15 cellular contexts compared by ENCODE assay signal in genomic region chr19:56301152-56301551, GRCh38. TPM values are rescaled to one million over a fixed set of nuclear protein-coding genes. Genes with fewer than 3 reads are reported as not detected.
DNase-seq lines count a peak whose midpoint lies in the region; ATAC-seq and TF ChIP-seq lines count a peak whose summit lies in the region.
"Had no signal": no experiment of that assay in that cellular context is flagged by ENCODE, and none has a peak within 500 bp of the region (broad histone marks: within the 10 kb centered on the region; RNA-seq: fewer than 3 reads in every experiment).

No MANE protein-coding gene starts in this region.

- H4K20me1 ChIP-seq in SK-N-SH (ENCODE audit: insufficient read depth), result no peaks in the 10 kb centered on the region

- no peak for DNase-seq in SK-N-SH
- peak; percentile 20 for DNase-seq in NCI-H69 (lab: John Stamatoyannopoulos, UW)
- DNase-seq in endothelial cell (ENCODE audit: low spot score), result no peak
- DNase-seq in natural killer cell treated with Interleukin-12 subunit alpha and Interleukin-12 subunit beta and Interleukin-15 and Interleukin-18, amount 100 ng/mL, for 72 hours (ENCODE audit: low spot score), result no peak
- DNase-seq in germinal center (ENCODE audit: low spot score), result no peak
- DNase-seq in NCI-H226, result no peak
- DNase-seq: body of pancreas, DMS153, NCI-H2171, tibial artery had no signal

- H3K4me2 ChIP-seq in SK-N-SH, result no peak overlapping the region
- H3K4me2 ChIP-seq: hepatocyte had no signal

- no peak overlapping the region for H3K27ac ChIP-seq in SK-N-SH (ENCODE audit: low read depth in 2 of 2, low read length in 1 of 2)
- H3K27ac ChIP-seq: body of pancreas, hepatocyte, HL-60, tibial artery had no signal

- peak; percentile 16; the same call in 1 of the 2 replicates for TF ChIP-seq CTCF in SK-N-SH (IDR thresholded peaks at IDR 0.05)
- peak; percentile 19 for TF ChIP-seq CTCF in endothelial cell (IDR thresholded peaks at IDR 0.05; ENCODE audit: unreplicated experiment)

- H3K9me2 ChIP-seq in SK-N-SH, result no peaks in the 10 kb centered on the region

- peaks cover 6 to 16% of the 10 kb centered on the region in 2 experiments for H3K36me3 ChIP-seq in SK-N-SH (replicated peaks in 1 of 2; ENCODE audit: control insufficient read depth in 1 of 2, insufficient read depth in 2 of 2, low read length in 1 of 2)

- no peaks in the 10 kb centered on the region for H3K9me3 Mint-ChIP-seq in endothelial cell (ENCODE audit: unreplicated experiment)
- H3K9me3 Mint-ChIP-seq in natural killer cell treated with Interleukin-12 subunit alpha and Interleukin-12 subunit beta and Interleukin-15 and Interleukin-18, amount 100 ng/mL, for 72 hours, result peaks cover 5% of the 10 kb centered on the region

- H3K4me3 ChIP-seq in SK-N-SH (ENCODE audit: low read depth in 2 of 2, low read length in 1 of 2), result no peak overlapping the region
- H3K4me3 ChIP-seq: body of pancreas, hepatocyte, tibial artery had no signal

- POLR2A ChIA-PET in SK-N-SH (lab: Yijun Ruan, JAX), result interaction anchor here (1.0 kb wide), 1 partner anchor 13 kb away, joined by 3 read pairs; the partner anchor contains the start of gene ZSCAN5A

- no peak for TF ChIP-seq RAD21 in SK-N-SH (IDR thresholded peaks at IDR 0.05; ENCODE audit: low read length)

- H3K4me3 Mint-ChIP-seq in endothelial cell (ENCODE audit: unreplicated experiment), result no peak overlapping the region
- H3K4me3 Mint-ChIP-seq in natural killer cell treated with Interleukin-12 subunit alpha and Interleukin-12 subunit beta and Interleukin-15 and Interleukin-18, amount 100 ng/mL, for 72 hours, result peak overlapping the region; percentile 64

- H3K9ac ChIP-seq in SK-N-SH, result no peak overlapping the region

- 82% methylated on average over 5 of the region's 5 CpGs for WGBS in SK-N-SH (ENCODE audit: low lambda C conversion rate)

- no peaks in the 10 kb centered on the region for H3K27me3 ChIP-seq in SK-N-SH (ENCODE audit: insufficient read depth)
- H3K27me3 ChIP-seq: body of pancreas, hepatocyte, tibial artery had no signal

- no peaks in the 10 kb centered on the region for H3K79me2 ChIP-seq in SK-N-SH (ENCODE audit: insufficient read depth)
- H3K79me2 ChIP-seq: hepatocyte had no signal

- peaks cover 45% of the 10 kb centered on the region for H3K36me3 Mint-ChIP-seq in endothelial cell (ENCODE audit: low read depth, unreplicated experiment)
- peaks cover 6% of the 10 kb centered on the region for H3K36me3 Mint-ChIP-seq in natural killer cell treated with Interleukin-12 subunit alpha and Interleukin-12 subunit beta and Interleukin-15 and Interleukin-18, amount 100 ng/mL, for 72 hours

- H3F3A ChIP-seq in SK-N-SH (replicated peaks; ENCODE audit: insufficient read depth), result no peaks in the 10 kb centered on the region

- H2AFZ ChIP-seq in SK-N-SH (ENCODE audit: low read depth), result no peak overlapping the region
- H2AFZ ChIP-seq: hepatocyte had no signal

- H3K27ac Mint-ChIP-seq in endothelial cell (ENCODE audit: unreplicated experiment), result no peak overlapping the region
- H3K27ac Mint-ChIP-seq in natural killer cell treated with Interleukin-12 subunit alpha and Interleukin-12 subunit beta and Interleukin-15 and Interleukin-18, amount 100 ng/mL, for 72 hours, result peak overlapping the region; percentile 78 to 93

- TF ChIP-seq EP300 in SK-N-SH (IDR thresholded peaks at IDR 0.05; ENCODE audit: borderline replicate concordance in 1 of 2, low read depth in 1 of 2, low read length in 1 of 2), result no peak

- H3K4me1 Mint-ChIP-seq in endothelial cell (ENCODE audit: unreplicated experiment), result peaks cover 2% of the 10 kb centered on the region
- H3K4me1 Mint-ChIP-seq in natural killer cell treated with Interleukin-12 subunit alpha and Interleukin-12 subunit beta and Interleukin-15 and Interleukin-18, amount 100 ng/mL, for 72 hours (ENCODE audit: low read depth in 2 of 2), result peaks cover 20 to 22% of the 10 kb centered on the region in 2 donors

- CTCF ChIA-PET in SK-N-SH (lab: Yijun Ruan, JAX), result interaction anchor here (0.6 to 1.8 kb wide), 2 partner anchors 9 to 221 kb away, joined by 3 to 4 read pairs; no protein-coding TSS in a partner anchor

- no peaks in the 10 kb centered on the region for H3K27me3 Mint-ChIP-seq in endothelial cell (ENCODE audit: unreplicated experiment)
- no peaks in the 10 kb centered on the region for H3K27me3 Mint-ChIP-seq in natural killer cell treated with Interleukin-12 subunit alpha and Interleukin-12 subunit beta and Interleukin-15 and Interleukin-18, amount 100 ng/mL, for 72 hours

- ATAC-seq in SK-N-SH treated with all-trans-retinoic acid at 6 μM for 48 hours, result no peak
- no peak for ATAC-seq in natural killer cell treated with Interleukin-12 subunit alpha and Interleukin-12 subunit beta and Interleukin-15 and Interleukin-18, amount 100 ng/mL, for 72 hours
- no peak for ATAC-seq in HG02870 (IDR thresholded peaks at IDR 0.05; ENCODE audit: unreplicated experiment)
- ATAC-seq: body of pancreas had no signal

- H3K9me3 ChIP-seq in SK-N-SH, result no peaks in the 10 kb centered on the region
- H3K9me3 ChIP-seq: body of pancreas, tibial artery had no signal

- H3K4me1 ChIP-seq in SK-N-SH (ENCODE audit: control insufficient read depth in 1 of 2, insufficient read depth in 2 of 2, low read depth in 1 of 2, low read length in 1 of 2), result no peaks in the 10 kb centered on the region
- H3K4me1 ChIP-seq: body of pancreas, tibial artery had no signal

TF ChIP-seq in SK-N-SH, 30 proteins besides CTCF, POLR2A, EP300 and RAD21:
- TF ChIP-seq MXI1 (IDR thresholded peaks at IDR 0.05; ENCODE audit: low read depth, low read length), result no peak
- no peak for TF ChIP-seq CHD2 (IDR thresholded peaks at IDR 0.05; ENCODE audit: low read length, partially characterized antibody)
- TF ChIP-seq TCF12 (IDR thresholded peaks at IDR 0.05), result no peak
- TF ChIP-seq YY1 (IDR thresholded peaks at IDR 0.05; ENCODE audit: low read depth), result no peak
- no peak for TF ChIP-seq FOXJ3 (CRISPR knock-in tag; IDR thresholded peaks at IDR 0.05)
- TF ChIP-seq, protein P1, sequence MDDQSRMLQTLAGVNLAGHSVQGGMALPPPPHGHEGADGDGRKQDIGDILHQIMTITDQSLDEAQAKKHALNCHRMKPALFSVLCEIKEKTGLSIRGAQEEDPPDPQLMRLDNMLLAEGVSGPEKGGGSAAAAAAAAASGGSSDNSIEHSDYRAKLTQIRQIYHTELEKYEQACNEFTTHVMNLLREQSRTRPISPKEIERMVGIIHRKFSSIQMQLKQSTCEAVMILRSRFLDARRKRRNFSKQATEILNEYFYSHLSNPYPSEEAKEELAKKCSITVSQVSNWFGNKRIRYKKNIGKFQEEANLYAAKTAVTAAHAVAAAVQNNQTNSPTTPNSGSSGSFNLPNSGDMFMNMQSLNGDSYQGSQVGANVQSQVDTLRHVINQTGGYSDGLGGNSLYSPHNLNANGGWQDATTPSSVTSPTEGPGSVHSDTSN (IDR thresholded peaks at IDR 0.05), result no peak
- no peak for TF ChIP-seq FOXM1 (IDR thresholded peaks at IDR 0.05; ENCODE audit: low read depth)
- TF ChIP-seq RFX5 (IDR thresholded peaks at IDR 0.05; ENCODE audit: low read length), result no peak
- no peak for TF ChIP-seq TEAD4 (IDR thresholded peaks at IDR 0.05; ENCODE audit: borderline replicate concordance, insufficient read depth)
- no peak for TF ChIP-seq EZH2phosphoT487 (IDR thresholded peaks at IDR 0.05; ENCODE audit: borderline replicate concordance, low read depth)
- no peak for TF ChIP-seq NRF1 (IDR thresholded peaks at IDR 0.05; ENCODE audit: low read depth, low read length)
- no peak for TF ChIP-seq NFIC (IDR thresholded peaks at IDR 0.05; ENCODE audit: borderline replicate concordance)
- no peak for TF ChIP-seq RCOR1 (IDR thresholded peaks at IDR 0.05; ENCODE audit: low read length)

TF ChIP-seq in SK-N-SH treated with all-trans-retinoic acid at 6 μM for 48 hours, 23 proteins besides CTCF, POLR2A, EP300 and RAD21 (continues in another document):
- no peak for TF ChIP-seq ZNF8 (CRISPR knock-in tag; IDR thresholded peaks at IDR 0.05)
- no peak for TF ChIP-seq ZFP30 (CRISPR knock-in tag; IDR thresholded peaks at IDR 0.05)
- TF ChIP-seq ZNF565 (CRISPR knock-in tag; conservative IDR thresholded peaks at IDR 0.05; ENCODE audit: low read depth), result no peak
- TF ChIP-seq, protein P2, sequence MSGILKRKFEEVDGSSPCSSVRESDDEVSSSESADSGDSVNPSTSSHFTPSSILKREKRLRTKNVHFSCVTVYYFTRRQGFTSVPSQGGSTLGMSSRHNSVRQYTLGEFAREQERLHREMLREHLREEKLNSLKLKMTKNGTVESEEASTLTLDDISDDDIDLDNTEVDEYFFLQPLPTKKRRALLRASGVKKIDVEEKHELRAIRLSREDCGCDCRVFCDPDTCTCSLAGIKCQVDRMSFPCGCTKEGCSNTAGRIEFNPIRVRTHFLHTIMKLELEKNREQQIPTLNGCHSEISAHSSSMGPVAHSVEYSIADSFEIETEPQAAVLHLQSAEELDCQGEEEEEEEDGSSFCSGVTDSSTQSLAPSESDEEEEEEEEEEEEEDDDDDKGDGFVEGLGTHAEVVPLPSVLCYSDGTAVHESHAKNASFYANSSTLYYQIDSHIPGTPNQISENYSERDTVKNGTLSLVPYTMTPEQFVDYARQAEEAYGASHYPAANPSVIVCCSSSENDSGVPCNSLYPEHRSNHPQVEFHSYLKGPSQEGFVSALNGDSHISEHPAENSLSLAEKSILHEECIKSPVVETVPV (CRISPR knock-in tag; IDR thresholded peaks at IDR 0.05), result no peak
- no peak for TF ChIP-seq BACH2 (CRISPR knock-in tag; IDR thresholded peaks at IDR 0.05; ENCODE audit: borderline replicate concordance)
- no peak for TF ChIP-seq ARNTL (CRISPR knock-in tag; IDR thresholded peaks at IDR 0.05; ENCODE audit: borderline replicate concordance, low read depth)

RNA-seq across cellular contexts. Expression of gene ZSCAN5A, which starts 13.5 kb away (rescaled TPM):
- polyA plus RNA-seq in SK-N-SH (2012; rRNA removed), result 6.8 and 11.7 TPM in 2 replicates
- 5.3 and 5.8 TPM in 2 replicates for polyA plus RNA-seq in SK-N-SH (2012; cell fraction: cytosol; rRNA removed)
- polyA plus RNA-seq in SK-N-SH (2012; cell fraction: nucleus; rRNA removed), result 6.7 and 8.1 TPM in 2 replicates
- 10.4 TPM for total RNA-seq in endothelial cell (ENCODE audit: unreplicated experiment)
- 10 to 100 TPM in 1 of 2 donors, 1 to 10 TPM in 1; 9.9 to 16.8 TPM for total RNA-seq in natural killer cell treated with Interleukin-12 subunit alpha and Interleukin-12 subunit beta and Interleukin-15 and Interleukin-18, amount 100 ng/mL, for 72 hours

RNA-seq across cellular contexts. Expression of gene EDDM13, which starts 28.6 kb away (rescaled TPM):
- not detected in 2 replicates for polyA plus RNA-seq in SK-N-SH (2012; rRNA removed)
- polyA plus RNA-seq in SK-N-SH (2012; cell fraction: cytosol; rRNA removed), result not detected in 2 replicates
- polyA plus RNA-seq in SK-N-SH (2012; cell fraction: nucleus; rRNA removed), result not detected in 2 replicates
- total RNA-seq in endothelial cell (ENCODE audit: unreplicated experiment), result not detected
- 1 to 10 TPM; 1.8 to 4.2 TPM for total RNA-seq in natural killer cell treated with Interleukin-12 subunit alpha and Interleukin-12 subunit beta and Interleukin-15 and Interleukin-18, amount 100 ng/mL, for 72 hours
- total RNA-seq: body of pancreas, hepatocyte, osteocyte had no signal
- polyA plus RNA-seq: hepatocyte had no signal
